Comparison of ENCODE assay signal across 2 cellular contexts in the genomic region with DNA sequence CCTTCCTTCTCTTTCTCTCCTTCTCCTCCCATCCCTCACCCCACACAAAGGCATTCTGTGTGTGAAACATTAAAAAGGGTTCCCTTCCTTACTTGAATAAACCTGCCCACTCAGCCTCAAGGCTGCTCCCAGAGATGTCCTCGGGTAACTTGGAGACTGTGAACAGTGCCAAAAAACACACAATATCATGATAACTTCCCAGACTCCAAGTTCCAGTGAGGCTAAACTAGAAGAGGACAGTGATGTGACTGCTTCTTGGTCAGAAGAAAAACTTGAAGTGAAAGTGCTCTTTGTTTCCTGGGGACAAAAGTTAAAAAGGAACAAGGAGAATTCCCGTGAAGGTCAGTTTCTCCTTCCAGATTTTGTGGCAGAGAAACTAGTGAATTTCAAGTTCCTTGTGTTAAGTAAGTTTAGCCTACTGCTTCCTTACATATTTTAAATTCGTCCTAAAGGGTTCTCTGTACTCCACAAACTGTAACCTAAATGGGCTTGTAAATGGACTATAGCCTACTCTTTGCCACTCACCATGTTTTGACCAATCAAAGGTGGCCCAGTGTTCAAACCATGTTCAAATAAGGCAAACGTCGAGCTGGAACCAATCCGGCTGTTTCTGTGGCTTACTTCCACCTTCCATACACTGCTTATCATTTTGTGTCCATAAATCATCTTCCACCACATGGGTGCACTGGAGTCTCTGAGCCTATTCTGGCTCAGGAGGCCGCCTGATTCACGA.
TF ChIP-seq lines count a peak whose summit lies in the region.

No MANE protein-coding gene starts in this region.

TF ChIP-seq in K562, 482 proteins besides CTCF, POLR2A, EP300 and RAD21 (continued from another document and continues in another):
- peak; percentile 56 for TF ChIP-seq MGA (IDR thresholded peaks at IDR 0.05)
- TF ChIP-seq MEF2D (tag; conservative IDR thresholded peaks at IDR 0.05; ENCODE audit: low read depth) = no peak
- no peak for TF ChIP-seq LCOR (CRISPR knock-in tag; IDR thresholded peaks at IDR 0.05)
- TF ChIP-seq ZNF766 (CRISPR knock-in tag; conservative IDR thresholded peaks at IDR 0.05) = peak; percentile 60; the same call in 1 of the 2 replicates
- no peak for TF ChIP-seq ETS1 (conservative IDR thresholded peaks at IDR 0.05; ENCODE audit: control insufficient read depth, low read depth, low read length)
- no peak for TF ChIP-seq ZNF551 (CRISPR knock-in tag; IDR thresholded peaks at IDR 0.05)
- TF ChIP-seq POU5F1 (IDR thresholded peaks at IDR 0.05; ENCODE audit: borderline replicate concordance, low read depth, low read length, partially characterized antibody) = no peak
- no peak for TF ChIP-seq TRIM28 (IDR thresholded peaks at IDR 0.05)
- TF ChIP-seq ESRRA (IDR thresholded peaks at IDR 0.05; ENCODE audit: borderline replicate concordance, low read depth) = 0 out of 2 replicates have a peak, but pooled peaks have one; percentile 17

TF ChIP-seq in HepG2, 621 proteins besides CTCF, POLR2A, EP300 and RAD21 (continued from another document):
- TF ChIP-seq AKNA (CRISPR knock-in tag; IDR thresholded peaks at IDR 0.05; ENCODE audit: borderline replicate concordance) (no peak), CCDC6 (CRISPR knock-in tag; IDR thresholded peaks at IDR 0.05) (no peak), ZNF562 (CRISPR knock-in tag; IDR thresholded peaks at IDR 0.05; ENCODE audit: borderline replicate concordance) (no peak), ZNF850 (CRISPR knock-in tag; conservative IDR thresholded peaks at IDR 0.05) (no peak), ZHX2 (IDR thresholded peaks at IDR 0.05; ENCODE audit: low read depth) (no peak), ZHX2 (CRISPR knock-in tag; IDR thresholded peaks at IDR 0.05; ENCODE audit: borderline replicate concordance) (no peak), ZNF644 (CRISPR knock-in tag; IDR thresholded peaks at IDR 0.05; ENCODE audit: low read depth) (peak; percentile 21; the same call in 1 of the 2 replicates), HIC2 (CRISPR knock-in tag; IDR thresholded peaks at IDR 0.05; ENCODE audit: low read depth) (no peak), ZNF761 (CRISPR knock-in tag; conservative IDR thresholded peaks at IDR 0.05) (no peak)
- TF ChIP-seq, protein P1, sequence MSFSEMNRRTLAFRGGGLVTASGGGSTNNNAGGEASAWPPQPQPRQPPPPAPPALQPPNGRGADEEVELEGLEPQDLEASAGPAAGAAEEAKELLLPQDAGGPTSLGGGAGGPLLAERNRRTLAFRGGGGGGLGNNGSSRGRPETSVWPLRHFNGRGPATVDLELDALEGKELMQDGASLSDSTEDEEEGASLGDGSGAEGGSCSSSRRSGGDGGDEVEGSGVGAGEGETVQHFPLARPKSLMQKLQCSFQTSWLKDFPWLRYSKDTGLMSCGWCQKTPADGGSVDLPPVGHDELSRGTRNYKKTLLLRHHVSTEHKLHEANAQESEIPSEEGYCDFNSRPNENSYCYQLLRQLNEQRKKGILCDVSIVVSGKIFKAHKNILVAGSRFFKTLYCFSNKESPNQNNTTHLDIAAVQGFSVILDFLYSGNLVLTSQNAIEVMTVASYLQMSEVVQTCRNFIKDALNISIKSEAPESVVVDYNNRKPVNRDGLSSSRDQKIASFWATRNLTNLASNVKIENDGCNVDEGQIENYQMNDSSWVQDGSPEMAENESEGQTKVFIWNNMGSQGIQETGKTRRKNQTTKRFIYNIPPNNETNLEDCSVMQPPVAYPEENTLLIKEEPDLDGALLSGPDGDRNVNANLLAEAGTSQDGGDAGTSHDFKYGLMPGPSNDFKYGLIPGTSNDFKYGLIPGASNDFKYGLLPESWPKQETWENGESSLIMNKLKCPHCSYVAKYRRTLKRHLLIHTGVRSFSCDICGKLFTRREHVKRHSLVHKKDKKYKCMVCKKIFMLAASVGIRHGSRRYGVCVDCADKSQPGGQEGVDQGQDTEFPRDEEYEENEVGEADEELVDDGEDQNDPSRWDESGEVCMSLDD (CRISPR knock-in tag; IDR thresholded peaks at IDR 0.05; ENCODE audit: borderline replicate concordance) = no peak
- TF ChIP-seq, protein P2, sequence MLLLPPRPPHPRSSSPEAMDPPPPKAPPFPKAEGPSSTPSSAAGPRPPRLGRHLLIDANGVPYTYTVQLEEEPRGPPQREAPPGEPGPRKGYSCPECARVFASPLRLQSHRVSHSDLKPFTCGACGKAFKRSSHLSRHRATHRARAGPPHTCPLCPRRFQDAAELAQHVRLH (CRISPR knock-in tag; IDR thresholded peaks at IDR 0.05; ENCODE audit: borderline replicate concordance, low read depth) = no peak
